Comparison of ENCODE assay signal across 12 cellular contexts in genomic region chr12:67394600-67394999, GRCh38.
DNase-seq lines count a peak whose midpoint lies in the region; ATAC-seq, FAIRE-seq and TF ChIP-seq lines count a peak whose summit lies in the region.
"Had no signal": no experiment of that assay in that cellular context is flagged by ENCODE, and none has a peak within 500 bp of the region (broad histone marks: within the 10 kb centered on the region; RNA-seq: fewer than 3 reads in every experiment).

No MANE protein-coding gene starts in this region.

- no peaks in the 10 kb centered on the region for H3K27me3 Mint-ChIP-seq in CD8-positive, alpha-beta T cell (ENCODE audit: low read depth)

- no peak overlapping the region for H3K4me3 Mint-ChIP-seq in CD8-positive, alpha-beta T cell
- H3K4me3 Mint-ChIP-seq: activated T-cell treated with anti-CD3 and anti-CD28 coated beads, Interleukin-2, amount 50 U/mL, for 72 hours had no signal

- H3K4me3 ChIP-seq in A549 = no peak overlapping the region
- H3K4me3 ChIP-seq in CD8-positive, alpha-beta T cell (ENCODE audit: low read depth, low read length) = no peak overlapping the region

- no peaks in the 10 kb centered on the region for H3K4me1 ChIP-seq in A549
- no peaks in the 10 kb centered on the region for H3K4me1 ChIP-seq in CD8-positive, alpha-beta T cell (ENCODE audit: insufficient read depth, low read length)

- no peaks in the 10 kb centered on the region for H3K36me3 ChIP-seq in CD8-positive, alpha-beta T cell (ENCODE audit: insufficient read depth, low read length)

- no peak for TF ChIP-seq RAD21 in A549 (conservative IDR thresholded peaks at IDR 0.05 in 1 of 2, IDR thresholded peaks at IDR 0.05 in 1 of 2)

- whole genome bisulfite sequencing in A549 (ENCODE audit: missing lambda C conversion rate) = 47% methylated on average over 7 of the region's 7 CpGs

- TF ChIP-seq POLR2A in A549 (IDR thresholded peaks at IDR 0.05; ENCODE audit: low read length) = no peak

- no peak for DNase-seq in A549 (ENCODE audit: low read depth in 1 of 2, low spot score in 1 of 2)
- peak; percentile 80 for DNase-seq in RWPE1 (ENCODE audit: low spot score)
- DNase-seq in fibroblast of gingiva (ENCODE audit: low read depth) = peak; percentile 52
- DNase-seq in mucosa of gallbladder (ENCODE audit: low spot score) = peak; percentile 23
- DNase-seq in CD8-positive, alpha-beta T cell = no peak
- no peak for DNase-seq in NCI-H524 (lab: John Stamatoyannopoulos, UW)
- DNase-seq: activated T-cell treated with anti-CD3 and anti-CD28 coated beads, Interleukin-2, amount 50 U/mL, for 72 hours; effector CD8-positive, alpha-beta T cell; NCI-H2227 treated with DMSO at 0.1 percent for 48 hours had no signal

- H3K36me3 Mint-ChIP-seq in CD8-positive, alpha-beta T cell = no peaks in the 10 kb centered on the region

- POLR2A ChIA-PET in A549 (lab: Yijun Ruan, JAX) = no interaction called here
- POLR2A ChIA-PET in RWPE1 (lab: Yijun Ruan, JAX; ENCODE audit: low non-redundant PET) = no interaction called here
- POLR2A ChIA-PET in CD8-positive, alpha-beta T cell (lab: Charles Lee) = no interaction called here

- TF ChIP-seq EP300 in A549 (IDR thresholded peaks at IDR 0.05) = no peak

- FAIRE-seq in A549 (lab: Jason Lieb, UNC) = no peak
- FAIRE-seq: A204.1 had no signal

- ATAC-seq in A549 (peak; percentile 43 to 59; a peak in 2 of 6 replicates), HG03159 (IDR thresholded peaks at IDR 0.05; ENCODE audit: unreplicated experiment) (no peak), SK-N-SH treated with all-trans-retinoic acid at 6 μM for 48 hours (no peak)
- no peak for ATAC-seq in CD8-positive, alpha-beta T cell
- ATAC-seq: activated T-cell treated with anti-CD3 and anti-CD28 coated beads, Interleukin-2, amount 50 U/mL, for 72 hours had no signal

- H3K27me3 ChIP-seq in CD8-positive, alpha-beta T cell (ENCODE audit: insufficient read depth, low read length) = no peaks in the 10 kb centered on the region

- intact Hi-C loops in CD8-positive, alpha-beta T cell (cut with DNase I, micrococcal nuclease) = no loop called here

- no peak overlapping the region for H3K27ac Mint-ChIP-seq in CD8-positive, alpha-beta T cell
- H3K27ac Mint-ChIP-seq: activated T-cell treated with anti-CD3 and anti-CD28 coated beads, Interleukin-2, amount 50 U/mL, for 72 hours had no signal

- no peak overlapping the region for H3K4me2 ChIP-seq in A549

- TF ChIP-seq CTCF in A549 (IDR thresholded peaks at IDR 0.05) (no peak), RWPE1 (conservative IDR thresholded peaks at IDR 0.05; ENCODE audit: low read depth) (peak; percentile 47)
- no peak for TF ChIP-seq CTCF in CD8-positive, alpha-beta T cell (IDR thresholded peaks at IDR 0.05)

- no peak overlapping the region for H3K27ac ChIP-seq in A549
- no peak overlapping the region for H3K27ac ChIP-seq in RWPE1
- H3K27ac ChIP-seq in CD8-positive, alpha-beta T cell (ENCODE audit: low read depth, low read length) = no peak overlapping the region

- no peaks in the 10 kb centered on the region for H3K4me1 Mint-ChIP-seq in CD8-positive, alpha-beta T cell (ENCODE audit: low read depth)

- H3K9me3 Mint-ChIP-seq in CD8-positive, alpha-beta T cell = no peaks in the 10 kb centered on the region
- H3K9me3 Mint-ChIP-seq: activated T-cell treated with anti-CD3 and anti-CD28 coated beads, Interleukin-2, amount 50 U/mL, for 72 hours had no signal

- CTCF ChIA-PET in A549 (lab: Yijun Ruan, JAX) = interaction anchor here (0.7 kb wide), 1 partner anchor 38 kb away, joined by 3 read pairs; no protein-coding TSS in a partner anchor
- CTCF ChIA-PET in RWPE1 (lab: Yijun Ruan, JAX) = no interaction called here
- CTCF ChIA-PET in CD8-positive, alpha-beta T cell (lab: Charles Lee) = no interaction called here

- no peaks in the 10 kb centered on the region for H3K9me3 ChIP-seq in A549
- H3K9me3 ChIP-seq in CD8-positive, alpha-beta T cell (ENCODE audit: low read length) = no peaks in the 10 kb centered on the region

TF ChIP-seq in A549, 52 proteins besides CTCF, POLR2A, EP300 and RAD21 (continues in another document):
- no peak for TF ChIP-seq NFE2L2 (conservative IDR thresholded peaks at IDR 0.05; ENCODE audit: low read length)
- no peak for TF ChIP-seq RCOR1 (IDR thresholded peaks at IDR 0.05; ENCODE audit: low read depth, low read length)
- TF ChIP-seq ZSCAN20 (CRISPR knock-in tag; IDR thresholded peaks at IDR 0.05) = no peak
- TF ChIP-seq E2F6 (IDR thresholded peaks at IDR 0.05; ENCODE audit: borderline replicate concordance, low read depth) = no peak
- no peak for TF ChIP-seq GATA3 (IDR thresholded peaks at IDR 0.05; ENCODE audit: borderline replicate concordance)
- no peak for TF ChIP-seq MAX (IDR thresholded peaks at IDR 0.05)
- no peak for TF ChIP-seq KDM5A (IDR thresholded peaks at IDR 0.05)

TF ChIP-seq in SK-N-SH treated with all-trans-retinoic acid at 6 μM for 48 hours, 23 proteins besides CTCF, POLR2A, EP300 and RAD21 (continues in another document):
- TF ChIP-seq ZFP30 (CRISPR knock-in tag; IDR thresholded peaks at IDR 0.05) = no peak
- no peak for TF ChIP-seq CSDC2 (CRISPR knock-in tag; IDR thresholded peaks at IDR 0.05)
- TF ChIP-seq ISL1 (CRISPR knock-in tag; IDR thresholded peaks at IDR 0.05) = no peak
- no peak for TF ChIP-seq POU6F1 (CRISPR knock-in tag; IDR thresholded peaks at IDR 0.05; ENCODE audit: borderline replicate concordance, low read depth)
- no peak for TF ChIP-seq ZC3H10 (CRISPR knock-in tag; IDR thresholded peaks at IDR 0.05)
- TF ChIP-seq ZNF565 (CRISPR knock-in tag; conservative IDR thresholded peaks at IDR 0.05; ENCODE audit: low read depth) = no peak
- TF ChIP-seq RARB (CRISPR knock-in tag; IDR thresholded peaks at IDR 0.05) = no peak
- no peak for TF ChIP-seq TSHZ2 (CRISPR knock-in tag; IDR thresholded peaks at IDR 0.05)
- no peak for TF ChIP-seq ARNTL (CRISPR knock-in tag; IDR thresholded peaks at IDR 0.05; ENCODE audit: borderline replicate concordance, low read depth)
- no peak for TF ChIP-seq CREB5 (CRISPR knock-in tag; IDR thresholded peaks at IDR 0.05; ENCODE audit: low read depth)
- no peak for TF ChIP-seq TCF4 (CRISPR knock-in tag; IDR thresholded peaks at IDR 0.05; ENCODE audit: borderline replicate concordance)
- TF ChIP-seq ESRRG (CRISPR knock-in tag; IDR thresholded peaks at IDR 0.05) = no peak

Comparison
In these comparisons a context has a peak if more than half of its experiments do, and no peak if none do; other contexts are left out.
1. ATAC-seq: peak in A549 (2 of 2); none in CD8-positive, alpha-beta T cell (single experiment), HG03159 (single experiment) and SK-N-SH treated with all-trans-retinoic acid at 6 μM for 48 hours (single experiment).
2. DNase-seq: peak in RWPE1 (single experiment), fibroblast of gingiva (single experiment) and mucosa of gallbladder (single experiment); none in A549 (0 of 2), CD8-positive, alpha-beta T cell (0 of 7) and NCI-H524 (0 of 2).